Comparison of ENCODE assay signal across 10 cellular contexts in genomic region chr6:148501178-148501590, GRCh38.
DNase-seq lines count a peak whose midpoint lies in the region; ATAC-seq and TF ChIP-seq lines count a peak whose summit lies in the region.
"Had no signal": no experiment of that assay in that cellular context is flagged by ENCODE, and none has a peak within 500 bp of the region (broad histone marks: within the 10 kb centered on the region; RNA-seq: fewer than 3 reads in every experiment).

No MANE protein-coding gene starts in this region.

- no peak overlapping the region for H3K27ac Mint-ChIP-seq in activated CD4-positive, alpha-beta T cell treated with anti-CD3 and anti-CD28 coated beads, Interleukin-2, amount 10 ng/mL, durations not matched to agents 24 days and 14 days
- H3K27ac Mint-ChIP-seq: activated T-cell treated with anti-CD3 and anti-CD28 coated beads, Interleukin-2, amount 50 U/mL, for 24 hours had no signal

- peak overlapping the region in 1 of 3 donors; percentile 33 for H3K4me3 ChIP-seq in breast epithelium
- H3K4me3 ChIP-seq: K562 had no signal

- ATAC-seq in GM21526 (IDR thresholded peaks at IDR 0.05; ENCODE audit: low FRiP score, unreplicated experiment) (no peak), GM21737 (IDR thresholded peaks at IDR 0.05; ENCODE audit: unreplicated experiment) (no peak)
- ATAC-seq: K562 had no signal

- H3K27ac ChIP-seq in breast epithelium (peak overlapping the region; percentile 75 to 96), substantia nigra (ENCODE audit: low read depth, low read length, poor library complexity, severe bottlenecking) (peak overlapping the region; percentile 63)

- TF ChIP-seq POLR2A in breast epithelium (IDR thresholded peaks at IDR 0.05), result no peak

- no peaks in the 10 kb centered on the region for H3K4me1 Mint-ChIP-seq in activated CD4-positive, alpha-beta T cell treated with anti-CD3 and anti-CD28 coated beads, Interleukin-2, amount 10 ng/mL, durations not matched to agents 24 days and 14 days

- H3K9me3 Mint-ChIP-seq in activated CD4-positive, alpha-beta T cell treated with anti-CD3 and anti-CD28 coated beads, Interleukin-2, amount 10 ng/mL, durations not matched to agents 24 days and 14 days, result no peaks in the 10 kb centered on the region
- H3K9me3 Mint-ChIP-seq: activated T-cell treated with anti-CD3 and anti-CD28 coated beads, Interleukin-2, amount 50 U/mL, for 24 hours had no signal

- peaks cover 9% of the 10 kb centered on the region for H3K27me3 Mint-ChIP-seq in activated CD4-positive, alpha-beta T cell treated with anti-CD3 and anti-CD28 coated beads, Interleukin-2, amount 10 ng/mL, durations not matched to agents 24 days and 14 days

- intact Hi-C loops in breast epithelium (cut with DNase I; ENCODE audit: low total_unique reads), result no loop called here
- intact Hi-C loops in activated CD4-positive, alpha-beta T cell treated with anti-CD3 and anti-CD28 coated beads, Interleukin-2, amount 10 ng/mL, durations not matched to agents 24 days and 14 days (cut with micrococcal nuclease), result no loop called here

- no peaks in the 10 kb centered on the region for H3K36me3 ChIP-seq in breast epithelium

- H3K36me3 Mint-ChIP-seq in activated CD4-positive, alpha-beta T cell treated with anti-CD3 and anti-CD28 coated beads, Interleukin-2, amount 10 ng/mL, durations not matched to agents 24 days and 14 days (ENCODE audit: low read depth), result no peaks in the 10 kb centered on the region

- H3K4me1 ChIP-seq in breast epithelium, result peaks cover 0 to 7% of the 10 kb centered on the region in 2 donors

- DNase-seq in HK-2 (ENCODE audit: unreplicated experiment) (peak; percentile 26), breast epithelium (ENCODE audit: low spot score in 2 of 2) (peak in 1 of 2 donors; percentile 68), kidney tubule cell (ENCODE audit: low spot score) (peak; percentile 54), substantia nigra (lab: John Stamatoyannopoulos, UW) (peak in 1 of 49 donors; percentile 23), NCI-H1694 treated with DMSO at 0.1 percent for 48 hours (lab: John Stamatoyannopoulos, UW) (no peak)
- no peak for DNase-seq in activated CD4-positive, alpha-beta T cell treated with anti-CD3 and anti-CD28 coated beads, Interleukin-2, amount 10 ng/mL, durations not matched to agents 24 days and 14 days
- DNase-seq: activated T-cell treated with anti-CD3 and anti-CD28 coated beads, Interleukin-2, amount 50 U/mL, for 24 hours had no signal

- TF ChIP-seq CTCF in breast epithelium (IDR thresholded peaks at IDR 0.05), result no peak

- H3K4me3 Mint-ChIP-seq in activated CD4-positive, alpha-beta T cell treated with anti-CD3 and anti-CD28 coated beads, Interleukin-2, amount 10 ng/mL, durations not matched to agents 24 days and 14 days, result no peak overlapping the region
- H3K4me3 Mint-ChIP-seq: activated T-cell treated with anti-CD3 and anti-CD28 coated beads, Interleukin-2, amount 50 U/mL, for 24 hours had no signal

- no peaks in the 10 kb centered on the region for H3K27me3 ChIP-seq in breast epithelium

- no peaks in the 10 kb centered on the region for H3K9me3 ChIP-seq in breast epithelium

Comparison
In these comparisons a context has a peak if more than half of its experiments do, and no peak if none do; other contexts are left out.
1. DNase-seq: peak in HK-2 (single experiment) and kidney tubule cell (single experiment); none in NCI-H1694 treated with DMSO at 0.1 percent for 48 hours (single experiment) and activated CD4-positive, alpha-beta T cell treated with anti-CD3 and anti-CD28 coated beads, Interleukin-2, amount 10 ng/mL, durations not matched to agents 24 days and 14 days (single experiment).